In the genomic region with DNA sequence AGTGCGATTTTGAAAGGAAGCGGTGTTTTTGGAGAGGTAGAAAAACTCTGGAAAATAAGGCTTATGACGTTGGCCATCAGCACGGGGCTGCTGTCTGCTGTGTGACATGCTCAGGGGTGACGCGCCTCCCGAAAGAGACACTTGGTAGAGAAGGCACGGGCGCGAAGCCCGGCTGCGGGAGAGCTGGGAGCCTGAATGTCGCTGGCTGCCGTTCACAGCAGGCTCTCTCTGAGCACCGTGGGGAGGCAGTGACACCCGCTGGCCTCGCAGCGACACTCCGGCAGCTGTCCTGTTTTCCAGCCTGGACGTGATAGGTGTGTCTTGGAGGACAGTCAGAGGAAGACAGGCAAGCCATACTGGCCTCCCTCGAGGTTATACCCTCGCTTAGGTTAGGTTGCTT, we compare ENCODE assay signal across 12 cellular contexts.
DNase-seq lines count a peak whose midpoint lies in the region; ATAC-seq and TF ChIP-seq lines count a peak whose summit lies in the region.
"Had no signal": no experiment of that assay in that cellular context is flagged by ENCODE, and none has a peak within 500 bp of the region (broad histone marks: within the 10 kb centered on the region; RNA-seq: fewer than 3 reads in every experiment).

No MANE protein-coding gene starts in this region.

- H3K27me3 Mint-ChIP-seq in glutamatergic neuron (ENCODE audit: unreplicated experiment): no peaks in the 10 kb centered on the region

- intact Hi-C loops in sigmoid colon (cut with DNase I): no loop called here

- 13 to 26% methylated on average over 22 of the region's 22 CpGs for WGBS in sigmoid colon, 2 donors

- no peak overlapping the region for H3K27ac Mint-ChIP-seq in glutamatergic neuron (ENCODE audit: unreplicated experiment)
- H3K27ac Mint-ChIP-seq: naive thymus-derived CD4-positive, alpha-beta T cell had no signal

- no peaks in the 10 kb centered on the region for H3K36me3 Mint-ChIP-seq in glutamatergic neuron (ENCODE audit: unreplicated experiment)
- H3K36me3 Mint-ChIP-seq: naive thymus-derived CD4-positive, alpha-beta T cell had no signal

- H3K4me3 ChIP-seq in sigmoid colon: no peak overlapping the region

- H3K36me3 ChIP-seq in sigmoid colon: no peaks in the 10 kb centered on the region

- no peaks in the 10 kb centered on the region for H3K4me1 ChIP-seq in sigmoid colon

- in situ Hi-C loops in G401 (cut with HindIII; ENCODE audit: low sequenced_read_pairs): no loop called here

- ATAC-seq in HG02623 (IDR thresholded peaks at IDR 0.05; ENCODE audit: unreplicated experiment) (no peak), GM18870 (IDR thresholded peaks at IDR 0.05; ENCODE audit: unreplicated experiment) (no peak)
- ATAC-seq: naive thymus-derived CD4-positive, alpha-beta T cell had no signal

- H3K4me1 Mint-ChIP-seq in glutamatergic neuron (ENCODE audit: low read depth, unreplicated experiment): peaks cover 5% of the 10 kb centered on the region
- H3K4me1 Mint-ChIP-seq: naive thymus-derived CD4-positive, alpha-beta T cell had no signal

- H3K9me3 Mint-ChIP-seq in glutamatergic neuron (ENCODE audit: unreplicated experiment): peaks cover 2% of the 10 kb centered on the region

- DNase-seq in G401 (ENCODE audit: low spot score) (peak; percentile 71), NCI-H69 (lab: John Stamatoyannopoulos, UW) (peak; percentile 10), glutamatergic neuron (peak; percentile 72), putamen (ENCODE audit: low spot score) (peak; percentile 48), UCSD-AML1 (lab: John Stamatoyannopoulos, UW; ENCODE audit: unreplicated experiment) (no peak), sigmoid colon (no peak)
- DNase-seq: activated CD4-positive, alpha-beta T cell treated with anti-CD3 and anti-CD28 coated beads for 48 hours; activated naive CD4-positive, alpha-beta T cell treated with anti-CD3 and anti-CD28 coated beads, Interleukin-2, amount 50 U/mL, for 16 hours; naive thymus-derived CD4-positive, alpha-beta T cell; NCI-H1105 had no signal

- no peak overlapping the region for H3K27ac ChIP-seq in sigmoid colon

- no peak for TF ChIP-seq EP300 in sigmoid colon (IDR thresholded peaks at IDR 0.05)

- H3K9me3 ChIP-seq in sigmoid colon: no peaks in the 10 kb centered on the region

- TF ChIP-seq CTCF in glutamatergic neuron (IDR thresholded peaks at IDR 0.05; ENCODE audit: partially characterized antibody, unreplicated experiment) (no peak), sigmoid colon (IDR thresholded peaks at IDR 0.05) (no peak)

- no peaks in the 10 kb centered on the region for H3K27me3 ChIP-seq in sigmoid colon

- H3K4me3 Mint-ChIP-seq in glutamatergic neuron (ENCODE audit: unreplicated experiment): no peak overlapping the region
- H3K4me3 Mint-ChIP-seq: naive thymus-derived CD4-positive, alpha-beta T cell had no signal

- no peak for TF ChIP-seq POLR2A in sigmoid colon (IDR thresholded peaks at IDR 0.05)

Comparison
In these comparisons a context has a peak if more than half of its experiments do, and no peak if none do; other contexts are left out.
1. DNase-seq: peak in G401 (single experiment), NCI-H69 (single experiment), glutamatergic neuron (single experiment) and putamen (single experiment); none in UCSD-AML1 (single experiment) and sigmoid colon (single experiment).